ENCODE assay signal across 1 cellular context in genomic region chr15:82261566-82262421, GRCh38.
A peak's percentile ranks its signal among the peaks of the same experiment; 100 is the strongest.
TF ChIP-seq lines count a peak whose summit lies in the region.

No MANE protein-coding gene starts in this region.

TF ChIP-seq in GM12878, 131 proteins besides CTCF, POLR2A, EP300 and RAD21:
- TF ChIP-seq BHLHE40 (IDR thresholded peaks at IDR 0.05; ENCODE audit: borderline replicate concordance in 1 of 2, low read depth in 2 of 2, low read length in 1 of 2) (peak in 1 of 2 experiments; percentile 65; a peak in 2 of 4 replicates), RAD51 (IDR thresholded peaks at IDR 0.05) (peak; percentile 82), ZBTB40 (IDR thresholded peaks at IDR 0.05; ENCODE audit: borderline replicate concordance) (peak; percentile 43; the same call in 1 of the 2 replicates)
- TF ChIP-seq, protein P1, sequence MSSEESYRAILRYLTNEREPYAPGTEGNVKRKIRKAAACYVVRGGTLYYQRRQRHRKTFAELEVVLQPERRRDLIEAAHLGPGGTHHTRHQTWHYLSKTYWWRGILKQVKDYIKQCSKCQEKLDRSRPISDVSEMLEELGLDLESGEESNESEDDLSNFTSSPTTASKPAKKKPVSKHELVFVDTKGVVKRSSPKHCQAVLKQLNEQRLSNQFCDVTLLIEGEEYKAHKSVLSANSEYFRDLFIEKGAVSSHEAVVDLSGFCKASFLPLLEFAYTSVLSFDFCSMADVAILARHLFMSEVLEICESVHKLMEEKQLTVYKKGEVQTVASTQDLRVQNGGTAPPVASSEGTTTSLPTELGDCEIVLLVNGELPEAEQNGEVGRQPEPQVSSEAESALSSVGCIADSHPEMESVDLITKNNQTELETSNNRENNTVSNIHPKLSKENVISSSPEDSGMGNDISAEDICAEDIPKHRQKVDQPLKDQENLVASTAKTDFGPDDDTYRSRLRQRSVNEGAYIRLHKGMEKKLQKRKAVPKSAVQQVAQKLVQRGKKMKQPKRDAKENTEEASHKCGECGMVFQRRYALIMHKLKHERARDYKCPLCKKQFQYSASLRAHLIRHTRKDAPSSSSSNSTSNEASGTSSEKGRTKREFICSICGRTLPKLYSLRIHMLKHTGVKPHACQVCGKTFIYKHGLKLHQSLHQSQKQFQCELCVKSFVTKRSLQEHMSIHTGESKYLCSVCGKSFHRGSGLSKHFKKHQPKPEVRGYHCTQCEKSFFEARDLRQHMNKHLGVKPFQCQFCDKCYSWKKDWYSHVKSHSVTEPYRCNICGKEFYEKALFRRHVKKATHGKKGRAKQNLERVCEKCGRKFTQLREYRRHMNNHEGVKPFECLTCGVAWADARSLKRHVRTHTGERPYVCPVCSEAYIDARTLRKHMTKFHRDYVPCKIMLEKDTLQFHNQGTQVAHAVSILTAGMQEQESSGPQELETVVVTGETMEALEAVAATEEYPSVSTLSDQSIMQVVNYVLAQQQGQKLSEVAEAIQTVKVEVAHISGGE (CRISPR knock-in tag; IDR thresholded peaks at IDR 0.05): peak; percentile 43; the same call in 1 of the 2 replicates
